ENCODE assay signal across 23 cellular contexts in the genomic region with DNA sequence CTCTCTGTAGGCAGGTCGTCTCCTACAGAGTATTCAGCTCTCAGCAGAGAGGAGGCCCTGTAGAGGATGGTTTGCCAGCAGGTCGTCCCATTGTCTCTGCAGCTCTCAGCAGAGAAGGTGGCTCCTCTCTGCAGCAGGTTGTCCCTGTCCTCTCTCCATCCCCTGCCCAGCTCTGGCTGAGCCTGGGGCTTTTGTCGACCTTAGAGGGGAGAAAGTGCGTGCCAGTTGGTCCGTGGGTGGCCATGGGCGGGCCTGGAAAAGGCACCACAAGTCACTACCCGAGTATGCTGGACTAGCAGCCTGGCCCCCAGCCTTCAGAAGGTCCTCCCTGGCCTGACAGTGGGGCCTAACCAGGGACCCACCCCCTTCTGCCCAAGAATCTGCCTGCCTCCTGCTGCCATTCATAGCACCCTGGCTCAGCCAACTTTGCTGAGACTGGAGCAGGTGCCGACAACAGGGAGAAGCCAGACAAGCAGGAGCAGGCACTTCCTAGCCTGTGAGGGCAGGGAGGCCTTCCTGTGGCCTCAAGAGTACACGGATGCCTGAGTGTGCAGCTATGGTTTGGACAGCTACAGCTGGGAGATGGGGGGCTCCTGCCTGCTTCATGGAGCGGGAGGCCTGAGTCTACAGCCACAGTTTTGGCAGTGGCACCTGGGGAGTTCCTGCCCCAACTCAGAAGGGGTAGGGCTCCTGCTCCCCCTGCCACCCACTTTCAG. TPM values are rescaled to one million over a fixed set of nuclear protein-coding genes. Genes with fewer than 3 reads are reported as not detected.
DNase-seq lines count a peak whose midpoint lies in the region; ATAC-seq, FAIRE-seq and TF ChIP-seq lines count a peak whose summit lies in the region.
"Had no signal": no experiment of that assay in that cellular context is flagged by ENCODE, and none has a peak within 500 bp of the region (broad histone marks: within the 10 kb centered on the region; RNA-seq: fewer than 3 reads in every experiment).

No MANE protein-coding gene starts in this region.

- no peaks in the 10 kb centered on the region for H4K20me1 ChIP-seq in SK-N-SH (ENCODE audit: insufficient read depth)
- no peaks in the 10 kb centered on the region for H4K20me1 ChIP-seq in keratinocyte (ENCODE audit: control insufficient read depth, extremely low read depth, insufficient read depth, low read length)

- H3K79me2 ChIP-seq in SK-N-SH (ENCODE audit: insufficient read depth) (peaks cover 96% of the 10 kb centered on the region), keratinocyte (ENCODE audit: control insufficient read depth, insufficient read depth, low read length) (peaks cover 11% of the 10 kb centered on the region)

- TF ChIP-seq CTCF in SK-N-SH (IDR thresholded peaks at IDR 0.05) (no peak), RWPE1 (conservative IDR thresholded peaks at IDR 0.05; ENCODE audit: low read depth) (no peak), keratinocyte (optimal IDR thresholded peaks at IDR 0.05 in 1 of 3, IDR thresholded peaks at IDR 0.05 in 1 of 3, conservative IDR thresholded peaks at IDR 0.05 in 1 of 3; ENCODE audit: extremely low read depth in 1 of 3, insufficient read depth in 2 of 3, low read length in 3 of 3) (no peak), thyroid gland (IDR thresholded peaks at IDR 0.05) (no peak)

- FAIRE-seq in keratinocyte (lab: Jason Lieb, UNC) = peak; percentile 78
- FAIRE-seq: GM18507, RCC 7860, urothelium cell line had no signal

- H3K4me2 ChIP-seq in SK-N-SH (no peak overlapping the region), keratinocyte (ENCODE audit: control insufficient read depth, extremely low read depth, insufficient read depth, low read depth, low read length) (peak overlapping the region; percentile 27)
- H3K4me2 ChIP-seq: BLaER1 treated with 17β-estradiol and CSF1 and Interleukin-3, amounts not matched to agents 10 nM and 100 nM had no signal

- no peak for TF ChIP-seq EP300 in SK-N-SH (IDR thresholded peaks at IDR 0.05; ENCODE audit: borderline replicate concordance in 1 of 2, low read depth in 1 of 2, low read length in 1 of 2)

- DNase-seq in SK-N-SH (no peak), RWPE1 (ENCODE audit: low spot score) (no peak), keratinocyte (ENCODE audit: low read depth, low spot score) (no peak), thyroid gland (peak; percentile 18 to 38), AG20443 (ENCODE audit: low spot score) (no peak)
- DNase-seq: activated CD4-positive, alpha-beta T cell treated with anti-CD3 and anti-CD28 coated beads for 36 hours; activated T-cell treated with anti-CD3 and anti-CD28 coated beads, Interleukin-2, amount 50 U/mL, for 72 hours; effector memory CD8-positive, alpha-beta T cell; EL; mucosa of descending colon; NCI-H1694 treated with DMSO at 0.1 percent for 48 hours; NK-92 treated with Interleukin-12 subunit alpha and Interleukin-12 subunit beta, amount 100 ng/mL, for 24 hours; stimulated activated CD8-positive, alpha-beta memory T cell treated with anti-CD3 and anti-CD28 coated beads, Interleukin-4, amount 100 ng/mL, for 48 hours had no signal

- ATAC-seq in SK-N-SH treated with all-trans-retinoic acid at 6 μM for 48 hours (peak; percentile 39), HG02623 (IDR thresholded peaks at IDR 0.05; ENCODE audit: unreplicated experiment) (no peak), GM21619 (IDR thresholded peaks at IDR 0.05; ENCODE audit: unreplicated experiment) (no peak)
- ATAC-seq: activated CD4-positive, alpha-beta T cell treated with anti-CD3 and anti-CD28 coated beads for 36 hours; activated T-cell treated with anti-CD3 and anti-CD28 coated beads, Interleukin-2, amount 50 U/mL, for 72 hours; effector memory CD8-positive, alpha-beta T cell; left lobe of liver; mucosa of descending colon had no signal

- H3K9me1 ChIP-seq in keratinocyte (ENCODE audit: control insufficient read depth, extremely low read depth, insufficient read depth, low read length) = peaks cover 8% of the 10 kb centered on the region

- H3K27ac ChIP-seq in SK-N-SH (ENCODE audit: low read depth in 2 of 2, low read length in 1 of 2) (no peak overlapping the region), RWPE1 (peak overlapping the region; percentile 48), keratinocyte (ENCODE audit: control insufficient read depth, insufficient read depth, low read length) (no peak overlapping the region), thyroid gland (peak overlapping the region in 2 of 3 donors; percentile 15 to 36)
- H3K27ac ChIP-seq: BLaER1 treated with 17β-estradiol and CSF1 and Interleukin-3, amounts not matched to agents 10 nM and 100 nM; HL-60 had no signal

- no peaks in the 10 kb centered on the region for H3K9me3 ChIP-seq in SK-N-SH
- H3K9me3 ChIP-seq in keratinocyte (ENCODE audit: control insufficient read depth, low read depth, low read length) = no peaks in the 10 kb centered on the region
- no peaks in the 10 kb centered on the region for H3K9me3 ChIP-seq in thyroid gland
- H3K9me3 ChIP-seq: mucosa of descending colon had no signal

- TF ChIP-seq POLR2A in thyroid gland (IDR thresholded peaks at IDR 0.05) = no peak

- no peak for TF ChIP-seq RAD21 in SK-N-SH (IDR thresholded peaks at IDR 0.05; ENCODE audit: low read length)

- CTCF ChIA-PET in SK-N-SH (lab: Yijun Ruan, JAX) (interaction anchor here (0.8 kb wide), 1 partner anchor 121 kb away, joined by 3 read pairs; no protein-coding TSS in a partner anchor), RWPE1 (lab: Yijun Ruan, JAX) (no interaction called here)

- H3K9me2 ChIP-seq in SK-N-SH = no peaks in the 10 kb centered on the region

- intact Hi-C loops in thyroid gland (cut with DNase I) = no loop called here

- H2AFZ ChIP-seq in SK-N-SH (ENCODE audit: low read depth) (no peak overlapping the region), keratinocyte (ENCODE audit: control insufficient read depth, low read length) (no peak overlapping the region)

- H3F3A ChIP-seq in SK-N-SH (replicated peaks; ENCODE audit: insufficient read depth) = peaks cover 23% of the 10 kb centered on the region

- peaks cover 3 to 25% of the 10 kb centered on the region in 2 experiments; a peak in 3 of 4 replicates for H3K4me1 ChIP-seq in SK-N-SH (ENCODE audit: control insufficient read depth in 1 of 2, insufficient read depth in 2 of 2, low read depth in 1 of 2, low read length in 1 of 2)
- H3K4me1 ChIP-seq in keratinocyte (ENCODE audit: control insufficient read depth, extremely low read depth, insufficient read depth, low read length) = peaks cover 41% of the 10 kb centered on the region
- peaks cover 25 to 28% of the 10 kb centered on the region in 2 donors for H3K4me1 ChIP-seq in thyroid gland

- H3K9ac ChIP-seq in SK-N-SH = no peak overlapping the region
- H3K9ac ChIP-seq in keratinocyte (ENCODE audit: control insufficient read depth, extremely low read depth, insufficient read depth, low read length) = no peak overlapping the region
- H3K9ac ChIP-seq: BLaER1 treated with 17β-estradiol and CSF1 and Interleukin-3, amounts not matched to agents 10 nM and 100 nM had no signal

- WGBS in SK-N-SH (ENCODE audit: low lambda C conversion rate) = 95% methylated on average over 5 of the region's 10 CpGs
- 69 to 70% methylated on average over 6 to 10 of the region's 10 CpGs for WGBS in thyroid gland, 2 donors

- no peaks in the 10 kb centered on the region for H3K27me3 ChIP-seq in SK-N-SH (ENCODE audit: insufficient read depth)
- H3K27me3 ChIP-seq in keratinocyte (ENCODE audit: control insufficient read depth, extremely low read depth, insufficient read depth, low read length) = no peaks in the 10 kb centered on the region
- H3K27me3 ChIP-seq in thyroid gland = no peaks in the 10 kb centered on the region
- H3K27me3 ChIP-seq: BLaER1 treated with 17β-estradiol and CSF1 and Interleukin-3, amounts not matched to agents 10 nM and 100 nM had no signal

- dilution Hi-C loops in keratinocyte (cut with MboI; ENCODE audit: extremely low pct_ligation_motif_present, low sequenced_read_pairs) = no loop called here

- H3K4me3 ChIP-seq in SK-N-SH (ENCODE audit: low read depth in 2 of 2, low read length in 1 of 2) = no peak overlapping the region
- H3K4me3 ChIP-seq in keratinocyte (ENCODE audit: control insufficient read depth in 2 of 3, extremely low read depth in 1 of 3, insufficient read depth in 2 of 3, low read depth in 1 of 3, low read length in 3 of 3) = no peak overlapping the region
- H3K4me3 ChIP-seq in thyroid gland (replicated peaks in 1 of 3) = no peak overlapping the region
- H3K4me3 ChIP-seq: BLaER1 treated with 17β-estradiol and CSF1 and Interleukin-3, amounts not matched to agents 10 nM and 100 nM; mucosa of descending colon had no signal

- H3K36me3 ChIP-seq in SK-N-SH (replicated peaks in 1 of 2; ENCODE audit: control insufficient read depth in 1 of 2, insufficient read depth in 2 of 2, low read length in 1 of 2) (peaks cover 0 to 9% of the 10 kb centered on the region in 2 experiments), keratinocyte (ENCODE audit: control insufficient read depth in 2 of 2, extremely low read depth in 1 of 2, insufficient read depth in 2 of 2, low read length in 2 of 2) (no peaks in the 10 kb centered on the region), thyroid gland (no peaks in the 10 kb centered on the region)

- POLR2A ChIA-PET in SK-N-SH (lab: Yijun Ruan, JAX) (no interaction called here), RWPE1 (lab: Yijun Ruan, JAX; ENCODE audit: low non-redundant PET) (no interaction called here)

TF ChIP-seq in SK-N-SH treated with all-trans-retinoic acid at 6 μM for 48 hours, 23 proteins besides CTCF, POLR2A, EP300 and RAD21 (continues in another document):
- TF ChIP-seq ZNF565 (CRISPR knock-in tag; conservative IDR thresholded peaks at IDR 0.05; ENCODE audit: low read depth) (no peak), ZNF8 (CRISPR knock-in tag; IDR thresholded peaks at IDR 0.05) (no peak)

TF ChIP-seq in SK-N-SH, 30 proteins besides CTCF, POLR2A, EP300 and RAD21:
- TF ChIP-seq SIN3A (IDR thresholded peaks at IDR 0.05; ENCODE audit: borderline replicate concordance, low read depth, low read length) = no peak

RNA-seq across cellular contexts. Expression of gene KCNH3, which starts 59.7 kb away (rescaled TPM):
- 3.2 and 3.7 TPM in 2 replicates for polyA plus RNA-seq in SK-N-SH (2012; rRNA removed)
- polyA plus RNA-seq in SK-N-SH (2012; cell fraction: cytosol; rRNA removed) = 1.0 and 1.8 TPM in 2 replicates
- polyA plus RNA-seq in SK-N-SH (2012; cell fraction: nucleus; rRNA removed) = 14.3 and 17.0 TPM in 2 replicates
- polyA plus RNA-seq in keratinocyte = 0.08 to 0.21 TPM (median 0.16 TPM) in 3 replicates
- polyA plus RNA-seq in keratinocyte (2011; ENCODE audit: low read depth) = not detected
- 0.06 and 0.23 TPM in 2 replicates for polyA plus RNA-seq in keratinocyte (2011; cell fraction: cytosol; rRNA removed)
- polyA plus RNA-seq in keratinocyte (2011; cell fraction: nucleus; rRNA removed) = 0.20 and 0.64 TPM in 2 replicates
- 0.30 and 0.57 TPM in 2 replicates for polyA plus RNA-seq in keratinocyte (2012; ENCODE audit: low replicate concordance)
- 0.03 to 0.23 TPM (median 0.23 TPM) in 3 replicates for polyA minus RNA-seq in keratinocyte
- polyA minus RNA-seq in keratinocyte (2011; cell fraction: cytosol; rRNA and poly(A)+ RNA removed) = not detected
- 0.32 and 0.39 TPM in 2 replicates for polyA minus RNA-seq in keratinocyte (2011; cell fraction: nucleus; rRNA and poly(A)+ RNA removed)
- 1 to 10 TPM in 2 of 4 donors, under 1 TPM in 1, not detected in 1; 0.94 to 2.2 (median 2.1) TPM for total RNA-seq in thyroid gland
- total RNA-seq: subcutaneous adipose tissue had no signal

Comparison
In these comparisons a context has a peak if more than half of its experiments do, and no peak if none do; other contexts are left out.
1. DNase-seq: peak in thyroid gland (2 of 2); none in SK-N-SH (single experiment), RWPE1 (single experiment), keratinocyte (single experiment) and AG20443 (single experiment).
2. H3K27ac ChIP-seq: peak in RWPE1 (single experiment) and thyroid gland (2 of 3); none in SK-N-SH (0 of 2) and keratinocyte (single experiment).